Comparison of ENCODE assay signal across 1 cellular context in genomic region chr12:89671469-89671868, GRCh38.
TF ChIP-seq lines count a peak whose summit lies in the region.

No MANE protein-coding gene starts in this region.

TF ChIP-seq in SK-N-SH treated with all-trans-retinoic acid at 6 μM for 48 hours, 23 proteins besides CTCF, POLR2A, EP300 and RAD21 (continued from another document):
- no peak for TF ChIP-seq CREB5 (CRISPR knock-in tag; IDR thresholded peaks at IDR 0.05; ENCODE audit: low read depth)
- TF ChIP-seq, protein P1, sequence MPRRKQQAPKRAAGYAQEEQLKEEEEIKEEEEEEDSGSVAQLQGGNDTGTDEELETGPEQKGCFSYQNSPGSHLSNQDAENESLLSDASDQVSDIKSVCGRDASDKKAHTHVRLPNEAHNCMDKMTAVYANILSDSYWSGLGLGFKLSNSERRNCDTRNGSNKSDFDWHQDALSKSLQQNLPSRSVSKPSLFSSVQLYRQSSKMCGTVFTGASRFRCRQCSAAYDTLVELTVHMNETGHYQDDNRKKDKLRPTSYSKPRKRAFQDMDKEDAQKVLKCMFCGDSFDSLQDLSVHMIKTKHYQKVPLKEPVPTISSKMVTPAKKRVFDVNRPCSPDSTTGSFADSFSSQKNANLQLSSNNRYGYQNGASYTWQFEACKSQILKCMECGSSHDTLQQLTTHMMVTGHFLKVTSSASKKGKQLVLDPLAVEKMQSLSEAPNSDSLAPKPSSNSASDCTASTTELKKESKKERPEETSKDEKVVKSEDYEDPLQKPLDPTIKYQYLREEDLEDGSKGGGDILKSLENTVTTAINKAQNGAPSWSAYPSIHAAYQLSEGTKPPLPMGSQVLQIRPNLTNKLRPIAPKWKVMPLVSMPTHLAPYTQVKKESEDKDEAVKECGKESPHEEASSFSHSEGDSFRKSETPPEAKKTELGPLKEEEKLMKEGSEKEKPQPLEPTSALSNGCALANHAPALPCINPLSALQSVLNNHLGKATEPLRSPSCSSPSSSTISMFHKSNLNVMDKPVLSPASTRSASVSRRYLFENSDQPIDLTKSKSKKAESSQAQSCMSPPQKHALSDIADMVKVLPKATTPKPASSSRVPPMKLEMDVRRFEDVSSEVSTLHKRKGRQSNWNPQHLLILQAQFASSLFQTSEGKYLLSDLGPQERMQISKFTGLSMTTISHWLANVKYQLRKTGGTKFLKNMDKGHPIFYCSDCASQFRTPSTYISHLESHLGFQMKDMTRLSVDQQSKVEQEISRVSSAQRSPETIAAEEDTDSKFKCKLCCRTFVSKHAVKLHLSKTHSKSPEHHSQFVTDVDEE (CRISPR knock-in tag; IDR thresholded peaks at IDR 0.05), result no peak
- no peak for TF ChIP-seq ARNTL (CRISPR knock-in tag; IDR thresholded peaks at IDR 0.05; ENCODE audit: borderline replicate concordance, low read depth)
- TF ChIP-seq PATZ1 (CRISPR knock-in tag; IDR thresholded peaks at IDR 0.05; ENCODE audit: borderline replicate concordance), result no peak
- no peak for TF ChIP-seq BACH2 (CRISPR knock-in tag; IDR thresholded peaks at IDR 0.05; ENCODE audit: borderline replicate concordance)
